In the genomic region with DNA sequence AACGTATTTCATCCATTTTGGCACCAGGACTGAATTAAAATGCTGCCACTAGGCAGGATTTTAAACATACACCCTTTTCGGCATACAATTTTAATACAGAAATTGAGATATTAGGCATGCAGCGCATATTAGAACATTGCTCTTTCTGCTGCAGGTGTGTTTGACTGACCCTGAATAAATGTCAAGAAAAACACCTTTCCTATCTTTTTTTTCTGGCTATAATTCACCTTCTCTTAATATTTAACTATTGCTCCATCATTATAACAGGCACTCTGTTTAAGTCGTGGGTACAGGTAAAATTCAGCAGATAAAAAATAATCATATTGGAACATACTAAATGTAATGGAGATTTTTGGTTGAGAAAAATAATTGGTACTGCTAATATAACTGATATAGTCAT, we compare ENCODE assay signal across 34 cellular contexts.
"Had no signal": no experiment of that assay in that cellular context is flagged by ENCODE, and none has a peak within 500 bp of the region (broad histone marks: within the 10 kb centered on the region; RNA-seq: fewer than 3 reads in every experiment).

No MANE protein-coding gene starts in this region.

- H3K4me3 ChIP-seq: adrenal gland, body of pancreas, cardiac muscle cell, colonic mucosa, esophagus squamous epithelium, gastroesophageal sphincter had no signal

- H3K4me1 Mint-ChIP-seq: activated CD4-positive, alpha-beta T cell treated with anti-CD3 and anti-CD28 coated beads for 36 hours; activated CD4-positive, alpha-beta T cell treated with anti-CD3 and anti-CD28 coated beads, Interleukin-2, amount 10 ng/mL, durations not matched to agents 24 days and 14 days; activated CD8-positive, alpha-beta memory T cell treated with anti-CD3 and anti-CD28 coated beads, Interleukin-2, amount 10 ng/mL, durations not matched to agents 7 days and 5 days; activated naive CD4-positive, alpha-beta T cell treated with anti-CD3 and anti-CD28 coated beads, Interleukin-2, amount 50 U/mL, for 24 hours; activated naive CD8-positive, alpha-beta T cell treated with anti-CD3 and anti-CD28 coated beads for 36 hours; activated naive CD8-positive, alpha-beta T cell treated with anti-CD3 and anti-CD28 coated beads, Interleukin-2, amount 50 U/mL, for 24 hours; T-helper 17 cell had no signal

- H3K36me3 ChIP-seq: adrenal gland, cardiac muscle cell, colonic mucosa, esophagus squamous epithelium, gastroesophageal sphincter had no signal

- H3K27ac Mint-ChIP-seq: activated CD4-positive, alpha-beta memory T cell treated with anti-CD3 and anti-CD28 coated beads for 36 hours; activated CD4-positive, alpha-beta T cell treated with anti-CD3 and anti-CD28 coated beads for 36 hours; activated CD4-positive, alpha-beta T cell treated with anti-CD3 and anti-CD28 coated beads, Interleukin-2, amount 10 ng/mL, durations not matched to agents 24 days and 14 days; activated CD8-positive, alpha-beta memory T cell treated with anti-CD3 and anti-CD28 coated beads, Interleukin-2, amount 10 ng/mL, durations not matched to agents 7 days and 5 days; activated CD8-positive, alpha-beta T cell treated with anti-CD3 and anti-CD28 coated beads, Interleukin-2, amount 10 ng/mL, durations not matched to agents 7 days and 5 days; activated naive CD4-positive, alpha-beta T cell treated with anti-CD3 and anti-CD28 coated beads for 36 hours; activated naive CD4-positive, alpha-beta T cell treated with anti-CD3 and anti-CD28 coated beads, Interleukin-2, amount 50 U/mL, for 24 hours; activated naive CD8-positive, alpha-beta T cell treated with anti-CD3 and anti-CD28 coated beads for 36 hours; activated naive CD8-positive, alpha-beta T cell treated with anti-CD3 and anti-CD28 coated beads, Interleukin-2, amount 50 U/mL, for 24 hours; activated T-helper 1 cell treated with anti-CD3 and anti-CD28 coated beads, Interleukin-12 subunit alpha, Interleukin-12 subunit beta, Interleukin-2, Interleukin-4 antibody, amounts not matched to agents 30 ng/mL and 10 ng/mL and 1 ng/mL, durations not matched to agents 14 hours and 24 hours and 36 hours; activated T-helper 2 cell treated with anti-CD3 and anti-CD28 coated beads, Interferon-gamma antibody, Interleukin-2, Interleukin-4, amounts not matched to agents 10 μg/mL and 5 μg/mL and 100 μg/mL, durations not matched to agents 14 hours and 24 hours and 36 hours; T-helper 17 cell; T-helper 2 cell treated with Interferon-gamma antibody and Interleukin-4, amounts not matched to agents 5 μg/mL and 100 μg/mL, for 36 hours had no signal

- H3K36me3 Mint-ChIP-seq: activated CD4-positive, alpha-beta memory T cell treated with anti-CD3 and anti-CD28 coated beads for 36 hours; activated CD8-positive, alpha-beta memory T cell treated with anti-CD3 and anti-CD28 coated beads, Interleukin-2, amount 10 ng/mL, durations not matched to agents 7 days and 5 days; activated naive CD4-positive, alpha-beta T cell treated with anti-CD3 and anti-CD28 coated beads, Interleukin-2, amount 50 U/mL, for 24 hours; activated naive CD8-positive, alpha-beta T cell treated with anti-CD3 and anti-CD28 coated beads for 36 hours had no signal

- H3K4me3 Mint-ChIP-seq: activated CD4-positive, alpha-beta memory T cell treated with anti-CD3 and anti-CD28 coated beads for 36 hours; activated CD4-positive, alpha-beta T cell treated with anti-CD3 and anti-CD28 coated beads for 36 hours; activated CD4-positive, alpha-beta T cell treated with anti-CD3 and anti-CD28 coated beads, Interleukin-2, amount 10 ng/mL, durations not matched to agents 24 days and 14 days; activated CD8-positive, alpha-beta memory T cell treated with anti-CD3 and anti-CD28 coated beads, Interleukin-2, amount 10 ng/mL, durations not matched to agents 7 days and 5 days; activated CD8-positive, alpha-beta T cell treated with anti-CD3 and anti-CD28 coated beads, Interleukin-2, amount 10 ng/mL, durations not matched to agents 7 days and 5 days; activated naive CD4-positive, alpha-beta T cell treated with anti-CD3 and anti-CD28 coated beads for 36 hours; activated naive CD4-positive, alpha-beta T cell treated with anti-CD3 and anti-CD28 coated beads, Interleukin-2, amount 50 U/mL, for 24 hours; activated naive CD8-positive, alpha-beta T cell treated with anti-CD3 and anti-CD28 coated beads for 36 hours; activated naive CD8-positive, alpha-beta T cell treated with anti-CD3 and anti-CD28 coated beads, Interleukin-2, amount 50 U/mL, for 24 hours; activated T-helper 1 cell treated with anti-CD3 and anti-CD28 coated beads, Interleukin-12 subunit alpha, Interleukin-12 subunit beta, Interleukin-2, Interleukin-4 antibody, amounts not matched to agents 30 ng/mL and 10 ng/mL and 1 ng/mL, durations not matched to agents 14 hours and 24 hours and 36 hours; T-helper 17 cell; T-helper 2 cell treated with Interferon-gamma antibody and Interleukin-4, amounts not matched to agents 5 μg/mL and 100 μg/mL, for 36 hours had no signal

- H3K27ac ChIP-seq: adrenal gland, body of pancreas, cardiac muscle cell, colonic mucosa, epithelial cell of prostate, esophagus squamous epithelium, gastroesophageal sphincter had no signal

- H3K9me3 Mint-ChIP-seq: activated CD4-positive, alpha-beta T cell treated with anti-CD3 and anti-CD28 coated beads, Interleukin-2, amount 10 ng/mL, durations not matched to agents 24 days and 14 days; activated naive CD4-positive, alpha-beta T cell treated with anti-CD3 and anti-CD28 coated beads for 36 hours; activated naive CD4-positive, alpha-beta T cell treated with anti-CD3 and anti-CD28 coated beads, Interleukin-2, amount 50 U/mL, for 24 hours; activated T-helper 1 cell treated with anti-CD3 and anti-CD28 coated beads, Interleukin-12 subunit alpha, Interleukin-12 subunit beta, Interleukin-2, Interleukin-4 antibody, amounts not matched to agents 30 ng/mL and 10 ng/mL and 1 ng/mL, durations not matched to agents 14 hours and 24 hours and 36 hours; activated T-helper 2 cell treated with anti-CD3 and anti-CD28 coated beads, Interferon-gamma antibody, Interleukin-2, Interleukin-4, amounts not matched to agents 10 μg/mL and 5 μg/mL and 100 μg/mL, durations not matched to agents 14 hours and 24 hours and 36 hours; T-helper 2 cell treated with Interferon-gamma antibody and Interleukin-4, amounts not matched to agents 5 μg/mL and 100 μg/mL, for 36 hours had no signal

- ATAC-seq: activated CD4-positive, alpha-beta T cell treated with anti-CD3 and anti-CD28 coated beads for 36 hours; activated CD8-positive, alpha-beta memory T cell treated with anti-CD3 and anti-CD28 coated beads, Interleukin-2, amount 10 ng/mL, durations not matched to agents 7 days and 5 days; activated CD8-positive, alpha-beta T cell treated with anti-CD3 and anti-CD28 coated beads, Interleukin-2, amount 10 ng/mL, durations not matched to agents 7 days and 5 days; activated naive CD8-positive, alpha-beta T cell treated with anti-CD3 and anti-CD28 coated beads, Interleukin-2, amount 50 U/mL, for 24 hours; body of pancreas; gastroesophageal sphincter; T-helper 17 cell had no signal

- H3K27me3 Mint-ChIP-seq: activated CD4-positive, alpha-beta memory T cell treated with anti-CD3 and anti-CD28 coated beads for 36 hours; activated CD4-positive, alpha-beta T cell treated with anti-CD3 and anti-CD28 coated beads for 36 hours; activated CD4-positive, alpha-beta T cell treated with anti-CD3 and anti-CD28 coated beads, Interleukin-2, amount 10 ng/mL, durations not matched to agents 24 days and 14 days; activated CD8-positive, alpha-beta memory T cell treated with anti-CD3 and anti-CD28 coated beads, Interleukin-2, amount 10 ng/mL, durations not matched to agents 7 days and 5 days; activated naive CD4-positive, alpha-beta T cell treated with anti-CD3 and anti-CD28 coated beads, Interleukin-2, amount 50 U/mL, for 24 hours; activated naive CD8-positive, alpha-beta T cell treated with anti-CD3 and anti-CD28 coated beads for 36 hours; activated naive CD8-positive, alpha-beta T cell treated with anti-CD3 and anti-CD28 coated beads, Interleukin-2, amount 50 U/mL, for 24 hours; T-helper 17 cell had no signal

- DNase-seq: activated CD4-positive, alpha-beta memory T cell treated with anti-CD3 and anti-CD28 coated beads for 36 hours; activated CD4-positive, alpha-beta T cell treated with anti-CD3 and anti-CD28 coated beads for 36 hours; activated CD4-positive, alpha-beta T cell treated with anti-CD3 and anti-CD28 coated beads, Interleukin-2, amount 10 ng/mL, durations not matched to agents 24 days and 14 days; activated CD4-positive, CD25-positive, alpha-beta regulatory T cell; activated CD4-positive, CD25-positive, alpha-beta regulatory T cell treated with anti-CD3 and anti-CD28 coated beads, Interleukin-2, amount 50 U/mL, for 72 hours; activated CD8-positive, alpha-beta memory T cell treated with anti-CD3 and anti-CD28 coated beads, Interleukin-2, amount 10 ng/mL, durations not matched to agents 7 days and 5 days; activated CD8-positive, alpha-beta memory T cell treated with anti-CD3 and anti-CD28 coated beads, Interleukin-2, amount 50 U/mL, for 4 hours; activated CD8-positive, alpha-beta T cell treated with anti-CD3 and anti-CD28 coated beads, Interleukin-2, amount 10 ng/mL, durations not matched to agents 7 days and 5 days; activated effector memory CD4-positive, alpha-beta T cell treated with anti-CD3 and anti-CD28 coated beads, Interleukin-2, amount 50 U/mL, for 16 hours; activated naive CD4-positive, alpha-beta T cell treated with anti-CD3 and anti-CD28 coated beads for 36 hours; activated naive CD8-positive, alpha-beta T cell treated with anti-CD3 and anti-CD28 coated beads for 36 hours; activated naive CD8-positive, alpha-beta T cell treated with anti-CD3 and anti-CD28 coated beads, Interleukin-2, amount 50 U/mL, for 24 hours; activated T-cell treated with anti-CD3 and anti-CD28 coated beads, Interleukin-2, amount 50 U/mL, for 1 hour; activated T-cell treated with anti-CD3 and anti-CD28 coated beads, Interleukin-2, amount 50 U/mL, for 48 hours; adrenal gland; amygdala; aorta; body of pancreas; central memory CD4-positive, alpha-beta T cell; cerebellar nuclear complex; colonic mucosa; effector CD8-positive, alpha-beta T cell; esophagus squamous epithelium; foreskin melanocyte; T-helper 1 cell; T-helper 17 cell; T1000 had no signal

- H3K9me3 ChIP-seq: adrenal gland, body of pancreas, colonic mucosa, esophagus squamous epithelium, gastroesophageal sphincter had no signal
